Comparison of ENCODE assay signal across 9 cellular contexts in genomic region chr1:10510520-10511493, GRCh38. TPM values are rescaled to one million over a fixed set of nuclear protein-coding genes. Genes with fewer than 3 reads are reported as not detected.
DNase-seq lines count a peak whose midpoint lies in the region; ATAC-seq and TF ChIP-seq lines count a peak whose summit lies in the region.
"Had no signal": no experiment of that assay in that cellular context is flagged by ENCODE, and none has a peak within 500 bp of the region (broad histone marks: within the 10 kb centered on the region; RNA-seq: fewer than 3 reads in every experiment).

No MANE protein-coding gene starts in this region.

- H3K14ac ChIP-seq in trophoblast cell (ENCODE audit: low read length): no peak overlapping the region

- H3K79me1 ChIP-seq in trophoblast cell (ENCODE audit: low read length): no peaks in the 10 kb centered on the region

- no peak for TF ChIP-seq CTCF in colonic mucosa (IDR thresholded peaks at IDR 0.05)

- intact Hi-C loops in colonic mucosa (cut with DNase I) (no loop called here), Right ventricle myocardium inferior (cut with DNase I) (no loop called here)

- ATAC-seq in GM21528 (IDR thresholded peaks at IDR 0.05; ENCODE audit: low FRiP score, unreplicated experiment) (peak; percentile 84), Right ventricle myocardium inferior (no peak)

- H3K4me1 ChIP-seq in colonic mucosa (peaks cover 13% of the 10 kb centered on the region), trophoblast cell (ENCODE audit: control insufficient read depth in 1 of 2, insufficient read depth in 2 of 2, low read length in 2 of 2) (peaks cover 11 to 23% of the 10 kb centered on the region in 2 experiments)

- in situ Hi-C loops in KBM-7 (cut with MboI; ENCODE audit: low pct_unique_long_range_greater_than_20kb, low sequenced_read_pairs): loop anchor here (25.0 kb wide), 1 partner anchor 351 kb away; no protein-coding TSS in a partner anchor

- peak overlapping the region in 1 of 2 donors; percentile 30 for H3K9ac ChIP-seq in colonic mucosa (ENCODE audit: low read depth in 2 of 2, low read length in 2 of 2)
- H3K9ac ChIP-seq in trophoblast cell (ENCODE audit: low read length): no peak overlapping the region

- no peak overlapping the region for H2BK120ac ChIP-seq in trophoblast cell (ENCODE audit: insufficient read depth, low read length, poor library complexity)

- H3K9me3 ChIP-seq in colonic mucosa: no peaks in the 10 kb centered on the region
- H3K9me3 ChIP-seq in trophoblast cell (ENCODE audit: insufficient read depth, low read depth, low read length): peaks cover 2% of the 10 kb centered on the region
- H3K9me3 ChIP-seq: adrenal gland had no signal

- H3K4me3 ChIP-seq in colonic mucosa (no peak overlapping the region), trophoblast cell (ENCODE audit: low read depth, low read length) (no peak overlapping the region)
- H3K4me3 ChIP-seq: adrenal gland had no signal

- no peak overlapping the region for H3K4ac ChIP-seq in trophoblast cell (ENCODE audit: low read depth, low read length)

- H4K8ac ChIP-seq in trophoblast cell (ENCODE audit: low read depth, low read length): no peak overlapping the region

- no CpG with 5 or more reads among the region's 12 CpGs for WGBS in trophoblast cell (ENCODE audit: extremely low coverage, insufficient coverage, insufficient read length)

- H3K4me2 ChIP-seq in trophoblast cell (ENCODE audit: low read length): no peak overlapping the region

- H4K12ac ChIP-seq in trophoblast cell (ENCODE audit: low read depth, low read length): no peak overlapping the region

- peak overlapping the region; percentile 23 for H3K27ac ChIP-seq in colonic mucosa
- H3K27ac ChIP-seq in trophoblast cell (ENCODE audit: low read depth, low read length): no peak overlapping the region

- H3K18ac ChIP-seq in trophoblast cell (ENCODE audit: low read length): no peak overlapping the region

- H3K79me2 ChIP-seq in trophoblast cell (ENCODE audit: control insufficient read depth, insufficient read depth, low read length, poor library complexity): peaks cover 1% of the 10 kb centered on the region

- H3K27me3 ChIP-seq in colonic mucosa (no peaks in the 10 kb centered on the region), trophoblast cell (ENCODE audit: insufficient read depth, low read length) (no peaks in the 10 kb centered on the region)
- H3K27me3 ChIP-seq: adrenal gland had no signal

- no peak overlapping the region for H2AK5ac ChIP-seq in trophoblast cell (ENCODE audit: low read length)

- no peak overlapping the region for H2AFZ ChIP-seq in trophoblast cell (ENCODE audit: insufficient read depth, low read length, poor library complexity)

- no peak overlapping the region for H3K23ac ChIP-seq in trophoblast cell (ENCODE audit: low read length)

- no peak overlapping the region for H4K91ac ChIP-seq in trophoblast cell (ENCODE audit: low read depth, low read length)

- H3K36me3 ChIP-seq in colonic mucosa: no peaks in the 10 kb centered on the region
- H3K36me3 ChIP-seq in trophoblast cell (ENCODE audit: control insufficient read depth in 1 of 2, insufficient read depth in 2 of 2, low read length in 2 of 2): no peaks in the 10 kb centered on the region
- H3K36me3 ChIP-seq: adrenal gland had no signal

- DNase-seq in DMS53 treated with DMSO at 0.1 percent for 48 hours (lab: John Stamatoyannopoulos, UW; ENCODE audit: unreplicated experiment): peak; percentile 37
- DNase-seq in KBM-7: peak; percentile 88
- DNase-seq in activated CD4-positive, CD25-positive, alpha-beta regulatory T cell treated with anti-CD3 and anti-CD28 coated beads, Interleukin-2, amount 50 U/mL, for 72 hours: peak; percentile 66
- peak; percentile 58 for DNase-seq in colonic mucosa
- DNase-seq in trophoblast cell: peak; percentile 25 to 53
- DNase-seq in SHP77 (lab: John Stamatoyannopoulos, UW): no peak
- DNase-seq in Right ventricle myocardium inferior (ENCODE audit: missing footprints): no peak

- no peak overlapping the region for H2BK5ac ChIP-seq in trophoblast cell (ENCODE audit: low read depth, low read length, poor library complexity)

- H2BK12ac ChIP-seq in trophoblast cell (ENCODE audit: low read length): no peak overlapping the region

RNA-seq across cellular contexts. Expression of gene PEX14, which starts 36.1 kb away (rescaled TPM):
- 10 to 100 TPM; 19.5 to 29.3 TPM for total RNA-seq in colonic mucosa
- 19.2 and 19.5 TPM in 2 replicates for polyA plus RNA-seq in trophoblast cell (2013)
- 17.8 TPM for total RNA-seq in Right ventricle myocardium inferior

RNA-seq across cellular contexts. Expression of gene DFFA, which starts 38.5 kb away (rescaled TPM):
- 10 to 100 TPM; 19.2 to 38.0 TPM for total RNA-seq in colonic mucosa
- 37.3 and 37.9 TPM in 2 replicates for polyA plus RNA-seq in trophoblast cell (2013)
- 24.0 TPM for total RNA-seq in Right ventricle myocardium inferior

Comparison
In these comparisons a context has a peak if more than half of its experiments do, and no peak if none do; other contexts are left out.
1. DNase-seq: peak in DMS53 treated with DMSO at 0.1 percent for 48 hours (single experiment), KBM-7 (single experiment), activated CD4-positive, CD25-positive, alpha-beta regulatory T cell treated with anti-CD3 and anti-CD28 coated beads, Interleukin-2, amount 50 U/mL, for 72 hours (single experiment), colonic mucosa (single experiment) and trophoblast cell (2 of 2); none in SHP77 (0 of 2) and Right ventricle myocardium inferior (single experiment).